ENCODE assay signal across 8 cellular contexts in the genomic region with DNA sequence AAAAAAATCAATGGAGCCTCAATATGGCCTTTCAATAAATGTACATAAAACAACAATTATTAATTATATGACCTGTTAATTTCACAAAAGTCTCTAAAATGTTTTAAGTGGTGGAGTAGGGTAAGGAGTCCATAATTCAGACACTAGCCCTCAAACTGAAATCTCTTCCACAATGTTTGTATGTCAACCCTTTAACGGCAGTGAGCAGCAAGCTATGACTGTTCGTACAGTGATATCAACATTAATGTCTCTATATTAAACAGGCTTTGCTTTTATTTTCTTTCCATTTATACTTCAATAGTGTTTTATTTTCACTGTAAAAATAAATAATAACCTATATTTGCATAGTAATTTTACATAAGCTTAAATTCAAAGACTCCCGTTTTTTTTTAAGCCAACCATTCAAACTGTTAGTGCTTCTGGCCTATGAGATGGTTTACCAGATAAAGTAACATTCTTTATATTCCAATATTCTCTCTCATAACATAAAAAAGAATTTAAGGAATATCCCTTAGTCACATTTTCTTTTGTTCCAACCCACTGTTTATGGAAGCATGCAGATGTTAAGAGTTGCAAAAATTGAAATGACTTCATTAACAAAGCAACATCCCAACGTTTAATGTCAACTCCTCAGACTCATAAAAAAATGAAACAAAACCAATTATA. TPM values are rescaled to one million over a fixed set of nuclear protein-coding genes. Genes with fewer than 3 reads are reported as not detected.
DNase-seq lines count a peak whose midpoint lies in the region; ATAC-seq and TF ChIP-seq lines count a peak whose summit lies in the region.

No MANE protein-coding gene starts in this region.

- H3K36me3 Mint-ChIP-seq in activated CD4-positive, alpha-beta T cell treated with anti-CD3 and anti-CD28 coated beads, Interleukin-2, amount 10 ng/mL, durations not matched to agents 24 days and 14 days (ENCODE audit: low read depth) = peaks cover 2% of the 10 kb centered on the region
- peaks cover 3% of the 10 kb centered on the region for H3K36me3 Mint-ChIP-seq in activated naive CD8-positive, alpha-beta T cell

- H3K4me1 ChIP-seq in suprapubic skin = peaks cover 39% of the 10 kb centered on the region

- H3K4me1 Mint-ChIP-seq in activated CD4-positive, alpha-beta T cell treated with anti-CD3 and anti-CD28 coated beads, Interleukin-2, amount 10 ng/mL, durations not matched to agents 24 days and 14 days = peaks cover 42% of the 10 kb centered on the region
- peaks cover 57% of the 10 kb centered on the region for H3K4me1 Mint-ChIP-seq in activated naive CD8-positive, alpha-beta T cell (ENCODE audit: low read depth)

- whole genome bisulfite sequencing in suprapubic skin = 33% methylated on average over 4 of the region's 4 CpGs

- TF ChIP-seq EP300 in suprapubic skin (IDR thresholded peaks at IDR 0.05) = no peak

- peak overlapping the region; percentile 97 for H3K27ac ChIP-seq in suprapubic skin

- H3K27me3 ChIP-seq in suprapubic skin = no peaks in the 10 kb centered on the region

- peak overlapping the region; percentile 92 for H3K4me3 Mint-ChIP-seq in activated CD4-positive, alpha-beta T cell treated with anti-CD3 and anti-CD28 coated beads, Interleukin-2, amount 10 ng/mL, durations not matched to agents 24 days and 14 days
- H3K4me3 Mint-ChIP-seq in activated naive CD8-positive, alpha-beta T cell = peak overlapping the region; percentile 96

- TF ChIP-seq CTCF in suprapubic skin (IDR thresholded peaks at IDR 0.05) = no peak

- peak overlapping the region; percentile 97 for H3K27ac Mint-ChIP-seq in activated CD4-positive, alpha-beta T cell treated with anti-CD3 and anti-CD28 coated beads, Interleukin-2, amount 10 ng/mL, durations not matched to agents 24 days and 14 days
- peak overlapping the region; percentile 92 for H3K27ac Mint-ChIP-seq in activated naive CD8-positive, alpha-beta T cell

- no peak for DNase-seq in activated CD4-positive, alpha-beta T cell treated with anti-CD3 and anti-CD28 coated beads, Interleukin-2, amount 10 ng/mL, durations not matched to agents 24 days and 14 days
- DNase-seq in activated CD4-positive, alpha-beta T cell treated with anti-CD3 and anti-CD28 coated beads for 1 hour = no peak
- peak; percentile 28 for DNase-seq in iris pigment epithelial cell (ENCODE audit: low read depth)
- no peak for DNase-seq in suprapubic skin (ENCODE audit: low spot score in 2 of 2)
- DNase-seq in KG1 (lab: John Stamatoyannopoulos, UW) = no peak

- no peaks in the 10 kb centered on the region for H3K36me3 ChIP-seq in suprapubic skin

- H3K9me3 Mint-ChIP-seq in activated CD4-positive, alpha-beta T cell treated with anti-CD3 and anti-CD28 coated beads, Interleukin-2, amount 10 ng/mL, durations not matched to agents 24 days and 14 days = no peaks in the 10 kb centered on the region
- H3K9me3 Mint-ChIP-seq in activated naive CD8-positive, alpha-beta T cell (ENCODE audit: low read depth) = no peaks in the 10 kb centered on the region

- H3K27me3 Mint-ChIP-seq in activated CD4-positive, alpha-beta T cell treated with anti-CD3 and anti-CD28 coated beads, Interleukin-2, amount 10 ng/mL, durations not matched to agents 24 days and 14 days = no peaks in the 10 kb centered on the region
- H3K27me3 Mint-ChIP-seq in activated naive CD8-positive, alpha-beta T cell = no peaks in the 10 kb centered on the region

- ATAC-seq in GM21381 (IDR thresholded peaks at IDR 0.05; ENCODE audit: unreplicated experiment) = no peak
- ATAC-seq in GM18858 (IDR thresholded peaks at IDR 0.05; ENCODE audit: unreplicated experiment) = no peak

- intact Hi-C loops in activated CD4-positive, alpha-beta T cell treated with anti-CD3 and anti-CD28 coated beads, Interleukin-2, amount 10 ng/mL, durations not matched to agents 24 days and 14 days (cut with micrococcal nuclease) = loop anchor here (2.0 kb wide), 3 partner anchors 19 to 203 kb away; a partner anchor contains a TSS

- H3K9me3 ChIP-seq in suprapubic skin = no peaks in the 10 kb centered on the region

- peak overlapping the region; percentile 85 for H3K4me3 ChIP-seq in suprapubic skin

- TF ChIP-seq POLR2A in suprapubic skin (IDR thresholded peaks at IDR 0.05) = no peak

RNA-seq across cellular contexts. Expression of a gene that starts 2.4 kb away (rescaled TPM):
- 28.0 and 30.5 TPM in 2 replicates for total RNA-seq in activated CD4-positive, alpha-beta T cell treated with anti-CD3 and anti-CD28 coated beads, Interleukin-2, amount 10 ng/mL, durations not matched to agents 24 days and 14 days
- 10 to 100 TPM; 38.7 to 93.3 (median 43.4) TPM for total RNA-seq in suprapubic skin
